ENCODE assay signal across 12 cellular contexts in genomic region chr6:79586548-79586947, GRCh38. TPM values are rescaled to one million over a fixed set of nuclear protein-coding genes. Genes with fewer than 3 reads are reported as not detected.
DNase-seq lines count a peak whose midpoint lies in the region; ATAC-seq, FAIRE-seq and TF ChIP-seq lines count a peak whose summit lies in the region.
"Had no signal": no experiment of that assay in that cellular context is flagged by ENCODE, and none has a peak within 500 bp of the region (broad histone marks: within the 10 kb centered on the region; RNA-seq: fewer than 3 reads in every experiment).

No MANE protein-coding gene starts in this region.

- no peaks in the 10 kb centered on the region for H3K36me3 ChIP-seq in small intestine (ENCODE audit: control insufficient read depth in 2 of 2, insufficient read depth in 2 of 2, low read length in 2 of 2)

- no peaks in the 10 kb centered on the region for H3K27me3 ChIP-seq in small intestine (ENCODE audit: control insufficient read depth in 2 of 2, insufficient read depth in 2 of 2, low read length in 2 of 2)

- H3K4me3 ChIP-seq in small intestine (ENCODE audit: low read depth in 1 of 2, low read length in 2 of 2) = no peak overlapping the region

- peaks cover 2% of the 10 kb centered on the region for H3K27me3 Mint-ChIP-seq in endothelial cell (ENCODE audit: unreplicated experiment)
- no peaks in the 10 kb centered on the region for H3K27me3 Mint-ChIP-seq in natural killer cell (ENCODE audit: low read depth in 2 of 2)
- H3K27me3 Mint-ChIP-seq in activated naive CD8-positive, alpha-beta T cell treated with anti-CD3 and anti-CD28 coated beads, Interleukin-2, amount 50 U/mL, for 24 hours = no peaks in the 10 kb centered on the region
- H3K27me3 Mint-ChIP-seq: activated CD4-positive, alpha-beta T cell treated with anti-CD3 and anti-CD28 coated beads for 36 hours; CD4-positive, alpha-beta T cell; effector memory CD8-positive, alpha-beta T cell had no signal

- H3K4me3 Mint-ChIP-seq in endothelial cell (ENCODE audit: unreplicated experiment) (no peak overlapping the region), natural killer cell (no peak overlapping the region)
- no peak overlapping the region for H3K4me3 Mint-ChIP-seq in activated naive CD8-positive, alpha-beta T cell treated with anti-CD3 and anti-CD28 coated beads, Interleukin-2, amount 50 U/mL, for 24 hours
- H3K4me3 Mint-ChIP-seq: activated CD4-positive, alpha-beta T cell treated with anti-CD3 and anti-CD28 coated beads for 36 hours; CD4-positive, alpha-beta T cell; effector memory CD8-positive, alpha-beta T cell had no signal

- TF ChIP-seq CTCF in endothelial cell (IDR thresholded peaks at IDR 0.05; ENCODE audit: unreplicated experiment) (peak; percentile 74), natural killer cell (IDR thresholded peaks at IDR 0.05) (no peak)

- peaks cover 3% of the 10 kb centered on the region for H3K36me3 Mint-ChIP-seq in endothelial cell (ENCODE audit: low read depth, unreplicated experiment)
- H3K36me3 Mint-ChIP-seq in activated naive CD4-positive, alpha-beta T cell treated with anti-CD3 and anti-CD28 coated beads, Interleukin-2, amount 50 U/mL, for 72 hours = no peaks in the 10 kb centered on the region
- no peaks in the 10 kb centered on the region for H3K36me3 Mint-ChIP-seq in natural killer cell
- no peaks in the 10 kb centered on the region for H3K36me3 Mint-ChIP-seq in activated naive CD8-positive, alpha-beta T cell treated with anti-CD3 and anti-CD28 coated beads, Interleukin-2, amount 50 U/mL, for 24 hours (ENCODE audit: low read depth)

- ATAC-seq in activated naive CD4-positive, alpha-beta T cell treated with anti-CD3 and anti-CD28 coated beads, Interleukin-2, amount 50 U/mL, for 72 hours = no peak
- no peak for ATAC-seq in natural killer cell
- no peak for ATAC-seq in activated naive CD8-positive, alpha-beta T cell treated with anti-CD3 and anti-CD28 coated beads, Interleukin-2, amount 50 U/mL, for 24 hours
- ATAC-seq: activated CD4-positive, alpha-beta T cell treated with anti-CD3 and anti-CD28 coated beads for 36 hours; effector memory CD8-positive, alpha-beta T cell had no signal

- intact Hi-C loops in natural killer cell (cut with micrococcal nuclease) = no loop called here

- H3K9me3 Mint-ChIP-seq in endothelial cell (ENCODE audit: unreplicated experiment) = no peaks in the 10 kb centered on the region
- H3K9me3 Mint-ChIP-seq in activated naive CD4-positive, alpha-beta T cell treated with anti-CD3 and anti-CD28 coated beads, Interleukin-2, amount 50 U/mL, for 72 hours = peaks cover 0 to 3% of the 10 kb centered on the region in 2 donors
- peaks cover 0 to 4% of the 10 kb centered on the region in 2 donors for H3K9me3 Mint-ChIP-seq in natural killer cell
- H3K9me3 Mint-ChIP-seq in activated naive CD8-positive, alpha-beta T cell treated with anti-CD3 and anti-CD28 coated beads, Interleukin-2, amount 50 U/mL, for 24 hours = no peaks in the 10 kb centered on the region
- H3K9me3 Mint-ChIP-seq: effector memory CD8-positive, alpha-beta T cell had no signal

- H3K9me3 ChIP-seq in small intestine (ENCODE audit: control insufficient read depth, low read depth) = no peaks in the 10 kb centered on the region

- FAIRE-seq in small intestine (lab: Jason Lieb, UNC) = no peak

- no peaks in the 10 kb centered on the region for H3K4me1 Mint-ChIP-seq in endothelial cell (ENCODE audit: unreplicated experiment)
- no peaks in the 10 kb centered on the region for H3K4me1 Mint-ChIP-seq in natural killer cell
- no peaks in the 10 kb centered on the region for H3K4me1 Mint-ChIP-seq in activated naive CD8-positive, alpha-beta T cell treated with anti-CD3 and anti-CD28 coated beads, Interleukin-2, amount 50 U/mL, for 24 hours
- H3K4me1 Mint-ChIP-seq: activated CD4-positive, alpha-beta T cell treated with anti-CD3 and anti-CD28 coated beads for 36 hours had no signal

- H3K27ac Mint-ChIP-seq in endothelial cell (ENCODE audit: unreplicated experiment) (peak overlapping the region; percentile 25), natural killer cell (no peak overlapping the region)
- H3K27ac Mint-ChIP-seq in activated naive CD4-positive, alpha-beta T cell treated with anti-CD3 and anti-CD28 coated beads, Interleukin-2, amount 50 U/mL, for 72 hours = no peak overlapping the region
- no peak overlapping the region for H3K27ac Mint-ChIP-seq in activated naive CD8-positive, alpha-beta T cell treated with anti-CD3 and anti-CD28 coated beads, Interleukin-2, amount 50 U/mL, for 24 hours
- H3K27ac Mint-ChIP-seq: activated CD4-positive, alpha-beta T cell treated with anti-CD3 and anti-CD28 coated beads for 36 hours; CD4-positive, alpha-beta T cell; effector memory CD8-positive, alpha-beta T cell had no signal

- H3K27ac ChIP-seq in small intestine (ENCODE audit: low read depth in 1 of 2, low read length in 1 of 2) = no peak overlapping the region

- peak; percentile 30 for DNase-seq in NCI-H748 (lab: John Stamatoyannopoulos, UW; ENCODE audit: unreplicated experiment)
- no peak for DNase-seq in NCI-H748 treated with DMSO at 0.1 percent for 48 hours (lab: John Stamatoyannopoulos, UW)
- DNase-seq in MV-4-11 (lab: John Stamatoyannopoulos, UW) = peak; percentile 5
- DNase-seq in endothelial cell (ENCODE audit: low spot score) = peak; percentile 7
- peak; percentile 68 for DNase-seq in small intestine
- DNase-seq in activated naive CD4-positive, alpha-beta T cell treated with anti-CD3 and anti-CD28 coated beads, Interleukin-2, amount 50 U/mL, for 72 hours (ENCODE audit: low spot score in 2 of 2) = no peak
- no peak for DNase-seq in natural killer cell
- no peak for DNase-seq in activated naive CD8-positive, alpha-beta T cell treated with anti-CD3 and anti-CD28 coated beads, Interleukin-2, amount 50 U/mL, for 24 hours
- DNase-seq: activated CD4-positive, alpha-beta T cell treated with anti-CD3 and anti-CD28 coated beads for 36 hours; CD4-positive, alpha-beta T cell; effector memory CD8-positive, alpha-beta T cell; stimulated activated CD4-positive, alpha-beta T cell treated with anti-CD3 and anti-CD28 coated beads, Interleukin-12 subunit alpha, Interleukin-12 subunit beta, amount 100 ng/mL, for 4 hours had no signal

- H3K4me1 ChIP-seq in small intestine (ENCODE audit: control insufficient read depth in 2 of 2, insufficient read depth in 1 of 2, low read depth in 1 of 2, low read length in 1 of 2) = no peaks in the 10 kb centered on the region

RNA-seq across cellular contexts. Expression of gene SH3BGRL2, which starts 44.6 kb away (rescaled TPM):
- total RNA-seq in endothelial cell (ENCODE audit: unreplicated experiment) (7.0 TPM), natural killer cell (1 to 10 TPM in 2 of 3 donors, under 1 TPM in 1; 0.68 to 5.8 (median 1.6) TPM)
- polyA plus RNA-seq in small intestine = 10 to 100 TPM; 31.9 to 41.2 (median 36.3) TPM
- under 1 TPM; 0.32 to 0.64 TPM for total RNA-seq in activated naive CD4-positive, alpha-beta T cell treated with anti-CD3 and anti-CD28 coated beads, Interleukin-2, amount 50 U/mL, for 72 hours

RNA-seq across cellular contexts. Expression of gene LCA5, which starts 49.3 kb away (rescaled TPM):
- total RNA-seq in endothelial cell (ENCODE audit: unreplicated experiment) (3.6 TPM), natural killer cell (under 1 TPM in 1 of 3 donors, not detected in 2; 0.07 TPM)
- polyA plus RNA-seq in small intestine = 1 to 10 TPM in 1 of 3 donors, under 1 TPM in 1, not detected in 1; 0.27 to 1.1 TPM
- total RNA-seq in activated naive CD4-positive, alpha-beta T cell treated with anti-CD3 and anti-CD28 coated beads, Interleukin-2, amount 50 U/mL, for 72 hours = under 1 TPM; 0.29 to 0.68 TPM
- total RNA-seq: CD4-positive, alpha-beta T cell had no signal

Comparison
In these comparisons a context has a peak if more than half of its experiments do, and no peak if none do; other contexts are left out.
1. DNase-seq: peak in NCI-H748 (single experiment), MV-4-11 (single experiment), endothelial cell (single experiment) and small intestine (single experiment); none in NCI-H748 treated with DMSO at 0.1 percent for 48 hours (single experiment), activated naive CD4-positive, alpha-beta T cell treated with anti-CD3 and anti-CD28 coated beads, Interleukin-2, amount 50 U/mL, for 72 hours (0 of 2), natural killer cell (single experiment) and activated naive CD8-positive, alpha-beta T cell treated with anti-CD3 and anti-CD28 coated beads, Interleukin-2, amount 50 U/mL, for 24 hours (single experiment).